7 cellular contexts compared by ENCODE assay signal in genomic region chr4:3595666-3596291, GRCh38.
DNase-seq lines count a peak whose midpoint lies in the region; ATAC-seq, FAIRE-seq and TF ChIP-seq lines count a peak whose summit lies in the region.
"Not testable (repeated sequence)": the region's sequence is repeated elsewhere in the genome, so short reads cannot be mapped to it uniquely, and the experiment has no call there.

No MANE protein-coding gene starts in this region.

- not testable (repeated sequence) for H3K36me3 ChIP-seq in HepG2 (replicated peaks in 1 of 2; ENCODE audit: control insufficient read depth in 1 of 2, insufficient read depth in 2 of 2, low read length in 2 of 2); neuronal stem cell (replicated peaks in 1 of 2; ENCODE audit: control insufficient read depth in 2 of 2, insufficient read depth in 2 of 2, low read length in 2 of 2)

- CTCF ChIA-PET in activated B cell treated with CpG ODN at 0.5 μM for 24 hours (lab: Charles Lee); HepG2 (lab: Yijun Ruan, JAX; ENCODE audit: low intra/inter-chr PET ratio, low total read pairs): not testable (repeated sequence)

- not testable (repeated sequence) for H2BK15ac ChIP-seq in neuronal stem cell (ENCODE audit: low read length)

- not testable (repeated sequence) for H3K79me1 ChIP-seq in neuronal stem cell (ENCODE audit: low read depth, low read length)

- H2BK5ac ChIP-seq in neuronal stem cell (ENCODE audit: low read length) = not testable (repeated sequence)

- H2AK5ac ChIP-seq in neuronal stem cell (ENCODE audit: low read depth, low read length) = not testable (repeated sequence)

- not testable (repeated sequence) for H3K18ac ChIP-seq in neuronal stem cell (ENCODE audit: low read length)

- TF ChIP-seq CTCF in activated B cell treated with CpG ODN at 0.5 μM for 24 hours (IDR thresholded peaks at IDR 0.05); chondrocyte (IDR thresholded peaks at IDR 0.05); glutamatergic neuron (IDR thresholded peaks at IDR 0.05; ENCODE audit: partially characterized antibody, unreplicated experiment); HepG2 (CRISPR knock-in tag; IDR thresholded peaks at IDR 0.05): not testable (repeated sequence)

- H3K9ac ChIP-seq in HepG2 (ENCODE audit: insufficient read depth, low read depth, low read length); neuronal stem cell (ENCODE audit: low read depth, low read length, poor library complexity): not testable (repeated sequence)

- DNase-seq in COLO668 (lab: John Stamatoyannopoulos, UW; ENCODE audit: unreplicated experiment) = peak; percentile 30
- peak; percentile 4 for DNase-seq in activated B cell treated with CpG ODN at 0.5 μM for 24 hours
- peak; percentile 53 for DNase-seq in activated effector memory CD4-positive, alpha-beta T cell treated with anti-CD3 and anti-CD28 coated beads, Interleukin-2, amount 50 U/mL, for 16 hours
- DNase-seq in chondrocyte (ENCODE audit: low spot score) = peak; percentile 62
- DNase-seq in glutamatergic neuron; HepG2 (ENCODE audit: low spot score); neuronal stem cell (ENCODE audit: low spot score): not testable (repeated sequence)

- not testable (repeated sequence) for H4K91ac ChIP-seq in neuronal stem cell (ENCODE audit: low read depth, low read length, poor library complexity)

- not testable (repeated sequence) for H2AFZ ChIP-seq in HepG2 (ENCODE audit: low read length); neuronal stem cell (ENCODE audit: low read length)

- BruUV-seq in HepG2 (replicated peaks; lab: Mats Ljungman, UMichigan) = not testable (repeated sequence)

- not testable (repeated sequence) for H3K4me3 ChIP-seq in HepG2 (replicated peaks in 1 of 3; ENCODE audit: insufficient read depth in 1 of 3, low read depth in 2 of 3, low read length in 3 of 3)
- H3K4me3 ChIP-seq in neuronal stem cell (ENCODE audit: low read length in 2 of 2) = peak overlapping the region in 1 of 2 donors; percentile 16

- peaks cover 11% of the 10 kb centered on the region for H3K4me1 ChIP-seq in HepG2 (ENCODE audit: insufficient read depth, low read length)
- not testable (repeated sequence) for H3K4me1 ChIP-seq in neuronal stem cell (ENCODE audit: control insufficient read depth in 2 of 2, insufficient read depth in 1 of 2, low read depth in 1 of 2, low read length in 2 of 2)

- H3K14ac ChIP-seq in neuronal stem cell (ENCODE audit: low read length) = not testable (repeated sequence)

- in situ Hi-C loops in HepG2 (cut with HindIII; ENCODE audit: extremely low pct_ligation_motif_present, low pct_unique_long_range_greater_than_20kb) = not testable (repeated sequence)

- not testable (repeated sequence) for H3K27ac Mint-ChIP-seq in activated B cell treated with CpG ODN at 0.5 μM for 24 hours; chondrocyte (ENCODE audit: unreplicated experiment)
- peak overlapping the region; percentile 38 for H3K27ac Mint-ChIP-seq in glutamatergic neuron (ENCODE audit: unreplicated experiment)

- not testable (repeated sequence) for H3K9me3 Mint-ChIP-seq in activated B cell treated with CpG ODN at 0.5 μM for 24 hours; chondrocyte (ENCODE audit: low read depth)
- peaks cover 23% of the 10 kb centered on the region for H3K9me3 Mint-ChIP-seq in glutamatergic neuron (ENCODE audit: unreplicated experiment)

- not testable (repeated sequence) for H3K23ac ChIP-seq in neuronal stem cell (ENCODE audit: low read depth, low read length, poor library complexity)

- not testable (repeated sequence) for H3K36me3 Mint-ChIP-seq in activated B cell treated with CpG ODN at 0.5 μM for 24 hours (ENCODE audit: low read depth); chondrocyte (ENCODE audit: low read depth)
- peaks cover 17% of the 10 kb centered on the region for H3K36me3 Mint-ChIP-seq in glutamatergic neuron (ENCODE audit: unreplicated experiment)

- not testable (repeated sequence) for H4K20me1 ChIP-seq in HepG2 (ENCODE audit: insufficient read depth, low read length)

- H3K9me3 ChIP-seq in HepG2 (ENCODE audit: low read length); neuronal stem cell (replicated peaks in 1 of 2; ENCODE audit: control insufficient read depth in 2 of 2, insufficient read depth in 1 of 2, low read depth in 1 of 2, low read length in 2 of 2): not testable (repeated sequence)

- TF ChIP-seq POLR2A in HepG2 (IDR thresholded peaks at IDR 0.05; ENCODE audit: insufficient read depth in 1 of 2, low read depth in 2 of 2, low read length in 2 of 2) = not testable (repeated sequence)

- not testable (repeated sequence) for H3K27me3 ChIP-seq in HepG2 (ENCODE audit: control insufficient read depth in 1 of 2, insufficient read depth in 2 of 2, low read length in 2 of 2); neuronal stem cell (ENCODE audit: control insufficient read depth in 3 of 3, insufficient read depth in 3 of 3, low read depth in 1 of 3, low read length in 3 of 3)

- H3K79me2 ChIP-seq in HepG2 (ENCODE audit: insufficient read depth, low read length) = not testable (repeated sequence)

- H2BK120ac ChIP-seq in neuronal stem cell (ENCODE audit: low read depth, low read length) = not testable (repeated sequence)

- not testable (repeated sequence) for TF ChIP-seq EP300 in HepG2 (IDR thresholded peaks at IDR 0.05; ENCODE audit: low read depth in 2 of 2, low read length in 2 of 2); HepG2 (CRISPR knock-in tag; IDR thresholded peaks at IDR 0.05; ENCODE audit: borderline replicate concordance)

- peaks cover 13% of the 10 kb centered on the region for H3K27me3 Mint-ChIP-seq in activated B cell treated with CpG ODN at 0.5 μM for 24 hours
- peaks cover 36% of the 10 kb centered on the region for H3K27me3 Mint-ChIP-seq in chondrocyte (ENCODE audit: low read depth)
- H3K27me3 Mint-ChIP-seq in glutamatergic neuron (ENCODE audit: unreplicated experiment) = not testable (repeated sequence)

- H3K4me3 Mint-ChIP-seq in activated B cell treated with CpG ODN at 0.5 μM for 24 hours; chondrocyte (ENCODE audit: unreplicated experiment); glutamatergic neuron (ENCODE audit: unreplicated experiment): not testable (repeated sequence)

- H2BK12ac ChIP-seq in neuronal stem cell (ENCODE audit: low read length) = not testable (repeated sequence)

- intact Hi-C loops in activated B cell treated with CpG ODN at 0.5 μM for 24 hours (cut with micrococcal nuclease); HepG2 (cut with micrococcal nuclease; ENCODE audit: unreplicated experiment): not testable (repeated sequence)

- ATAC-seq in activated B cell treated with CpG ODN at 0.5 μM for 24 hours (ENCODE audit: low read depth); HepG2: not testable (repeated sequence)

- not testable (repeated sequence) for H3K4ac ChIP-seq in neuronal stem cell (ENCODE audit: low read length)

- H3K4me2 ChIP-seq in HepG2 (ENCODE audit: low read depth, low read length); neuronal stem cell (ENCODE audit: insufficient read depth, low read length, poor library complexity, severe bottlenecking): not testable (repeated sequence)

- H3K27ac ChIP-seq in HepG2 (ENCODE audit: extremely low read length, insufficient read depth, low read length); neuronal stem cell (replicated peaks; ENCODE audit: low read length): not testable (repeated sequence)

- not testable (repeated sequence) for FAIRE-seq in HepG2 (lab: Jason Lieb, UNC)

- POLR2A ChIA-PET in activated B cell treated with CpG ODN at 0.5 μM for 24 hours (lab: Charles Lee); HepG2 (lab: Yijun Ruan, JAX): not testable (repeated sequence)

- 69% methylated on average over 8 of the region's 27 CpGs for WGBS in HepG2 (ENCODE audit: low lambda C conversion rate)
- WGBS in neuronal stem cell (ENCODE audit: extremely low coverage in 2 of 2, insufficient read length in 2 of 2, insufficient replicate concordance in 1 of 2), 2 donors = no CpG with 5 or more reads among the region's 27 CpGs

- H4K8ac ChIP-seq in neuronal stem cell (ENCODE audit: low read depth, low read length) = peak overlapping the region; percentile 65

- H3K4me1 Mint-ChIP-seq in activated B cell treated with CpG ODN at 0.5 μM for 24 hours; chondrocyte (ENCODE audit: low read depth): not testable (repeated sequence)
- H3K4me1 Mint-ChIP-seq in glutamatergic neuron (ENCODE audit: low read depth, unreplicated experiment) = peaks cover 27% of the 10 kb centered on the region

- not testable (repeated sequence) for TF ChIP-seq RAD21 in HepG2 (CRISPR knock-in tag; IDR thresholded peaks at IDR 0.05)

TF ChIP-seq in HepG2, 621 proteins besides CTCF, POLR2A, EP300 and RAD21:
- peak; percentile 35; the same call in 1 of the 2 replicates for TF ChIP-seq ZBTB33 (CRISPR knock-in tag; IDR thresholded peaks at IDR 0.05)
